In genomic region chr9:133417541-133418461, GRCh38 we compare ENCODE assay signal across 1 cellular context.
TF ChIP-seq lines count a peak whose summit lies in the region.

A gene with protein sequence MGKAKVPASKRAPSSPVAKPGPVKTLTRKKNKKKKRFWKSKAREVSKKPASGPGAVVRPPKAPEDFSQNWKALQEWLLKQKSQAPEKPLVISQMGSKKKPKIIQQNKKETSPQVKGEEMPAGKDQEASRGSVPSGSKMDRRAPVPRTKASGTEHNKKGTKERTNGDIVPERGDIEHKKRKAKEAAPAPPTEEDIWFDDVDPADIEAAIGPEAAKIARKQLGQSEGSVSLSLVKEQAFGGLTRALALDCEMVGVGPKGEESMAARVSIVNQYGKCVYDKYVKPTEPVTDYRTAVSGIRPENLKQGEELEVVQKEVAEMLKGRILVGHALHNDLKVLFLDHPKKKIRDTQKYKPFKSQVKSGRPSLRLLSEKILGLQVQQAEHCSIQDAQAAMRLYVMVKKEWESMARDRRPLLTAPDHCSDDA (minus strand): TSS chr9:133418010. CDS start chr9:133417844, 166 bp downstream.

TF ChIP-seq in HepG2, 621 proteins besides CTCF, POLR2A, EP300 and RAD21 (continued from another document and continues in another):
- TF ChIP-seq AKNA (CRISPR knock-in tag; IDR thresholded peaks at IDR 0.05; ENCODE audit: borderline replicate concordance), result no peak
- TF ChIP-seq HMG20B (CRISPR knock-in tag; conservative IDR thresholded peaks at IDR 0.05), result peak; percentile 55; the same call in 1 of the 2 replicates
- no peak for TF ChIP-seq CHD4 (IDR thresholded peaks at IDR 0.05; ENCODE audit: borderline replicate concordance, low read length)
- TF ChIP-seq ZNF576 (CRISPR knock-in tag; IDR thresholded peaks at IDR 0.05), result no peak
- TF ChIP-seq ZBTB7B (CRISPR knock-in tag; IDR thresholded peaks at IDR 0.05), result peak; percentile 90
- peak; percentile 50; the same call in 1 of the 2 replicates for TF ChIP-seq ZNF543 (CRISPR knock-in tag; IDR thresholded peaks at IDR 0.05)
- peak; percentile 88; the same call in 1 of the 2 replicates for TF ChIP-seq BATF2 (CRISPR knock-in tag; IDR thresholded peaks at IDR 0.05)
- TF ChIP-seq HNF4G (IDR thresholded peaks at IDR 0.05; ENCODE audit: borderline replicate concordance, low read depth, low read length), result 0 out of 2 replicates have a peak, but pooled peaks have one; percentile 8
- no peak; the same call in 1 of the 2 replicates for TF ChIP-seq HNF4G (CRISPR knock-in tag; IDR thresholded peaks at IDR 0.05; ENCODE audit: borderline replicate concordance, low read depth)
- TF ChIP-seq RBFOX2 (IDR thresholded peaks at IDR 0.05; ENCODE audit: low read depth, low read length), result peak; percentile 85
- peak; percentile 71; the same call in 1 of the 2 replicates for TF ChIP-seq ZNF614 (CRISPR knock-in tag; IDR thresholded peaks at IDR 0.05; ENCODE audit: borderline replicate concordance)
- TF ChIP-seq ZNF414 (CRISPR knock-in tag; IDR thresholded peaks at IDR 0.05), result peak; percentile 98
- TF ChIP-seq ZNF530 (CRISPR knock-in tag; IDR thresholded peaks at IDR 0.05; ENCODE audit: low read depth), result no peak
- no peak for TF ChIP-seq EEA1 (CRISPR knock-in tag; IDR thresholded peaks at IDR 0.05; ENCODE audit: borderline replicate concordance)
- TF ChIP-seq ZBTB7A (CRISPR knock-in tag; IDR thresholded peaks at IDR 0.05), result peak; percentile 72; the same call in 1 of the 2 replicates
- no peak; the same call in none of the 2 replicates for TF ChIP-seq ZNF878 (CRISPR knock-in tag; IDR thresholded peaks at IDR 0.05)
- TF ChIP-seq PAF1 (CRISPR knock-in tag; IDR thresholded peaks at IDR 0.05), result no peak
- peak; percentile 93 for TF ChIP-seq KMT2A (CRISPR knock-in tag; IDR thresholded peaks at IDR 0.05)
- no peak for TF ChIP-seq ZNF12 (CRISPR knock-in tag; IDR thresholded peaks at IDR 0.05)
- TF ChIP-seq, protein P1, sequence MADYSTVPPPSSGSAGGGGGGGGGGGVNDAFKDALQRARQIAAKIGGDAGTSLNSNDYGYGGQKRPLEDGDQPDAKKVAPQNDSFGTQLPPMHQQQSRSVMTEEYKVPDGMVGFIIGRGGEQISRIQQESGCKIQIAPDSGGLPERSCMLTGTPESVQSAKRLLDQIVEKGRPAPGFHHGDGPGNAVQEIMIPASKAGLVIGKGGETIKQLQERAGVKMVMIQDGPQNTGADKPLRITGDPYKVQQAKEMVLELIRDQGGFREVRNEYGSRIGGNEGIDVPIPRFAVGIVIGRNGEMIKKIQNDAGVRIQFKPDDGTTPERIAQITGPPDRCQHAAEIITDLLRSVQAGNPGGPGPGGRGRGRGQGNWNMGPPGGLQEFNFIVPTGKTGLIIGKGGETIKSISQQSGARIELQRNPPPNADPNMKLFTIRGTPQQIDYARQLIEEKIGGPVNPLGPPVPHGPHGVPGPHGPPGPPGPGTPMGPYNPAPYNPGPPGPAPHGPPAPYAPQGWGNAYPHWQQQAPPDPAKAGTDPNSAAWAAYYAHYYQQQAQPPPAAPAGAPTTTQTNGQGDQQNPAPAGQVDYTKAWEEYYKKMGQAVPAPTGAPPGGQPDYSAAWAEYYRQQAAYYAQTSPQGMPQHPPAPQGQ (CRISPR knock-in tag; IDR thresholded peaks at IDR 0.05; ENCODE audit: borderline replicate concordance), result no peak
- TF ChIP-seq SATB2 (CRISPR knock-in tag; IDR thresholded peaks at IDR 0.05), result no peak
- TF ChIP-seq ZBTB3 (CRISPR knock-in tag; IDR thresholded peaks at IDR 0.05; ENCODE audit: borderline replicate concordance, low read depth), result peak; percentile 48; the same call in 1 of the 2 replicates
- no peak for TF ChIP-seq SSRP1 (CRISPR knock-in tag; IDR thresholded peaks at IDR 0.05)
- peak; percentile 97 for TF ChIP-seq SAP130 (CRISPR knock-in tag; IDR thresholded peaks at IDR 0.05; ENCODE audit: low read depth)
- TF ChIP-seq ZNF451 (CRISPR knock-in tag; IDR thresholded peaks at IDR 0.05), result peak; percentile 47; the same call in 1 of the 2 replicates
- no peak for TF ChIP-seq ADNP (CRISPR knock-in tag; IDR thresholded peaks at IDR 0.05)
- TF ChIP-seq, protein P2, sequence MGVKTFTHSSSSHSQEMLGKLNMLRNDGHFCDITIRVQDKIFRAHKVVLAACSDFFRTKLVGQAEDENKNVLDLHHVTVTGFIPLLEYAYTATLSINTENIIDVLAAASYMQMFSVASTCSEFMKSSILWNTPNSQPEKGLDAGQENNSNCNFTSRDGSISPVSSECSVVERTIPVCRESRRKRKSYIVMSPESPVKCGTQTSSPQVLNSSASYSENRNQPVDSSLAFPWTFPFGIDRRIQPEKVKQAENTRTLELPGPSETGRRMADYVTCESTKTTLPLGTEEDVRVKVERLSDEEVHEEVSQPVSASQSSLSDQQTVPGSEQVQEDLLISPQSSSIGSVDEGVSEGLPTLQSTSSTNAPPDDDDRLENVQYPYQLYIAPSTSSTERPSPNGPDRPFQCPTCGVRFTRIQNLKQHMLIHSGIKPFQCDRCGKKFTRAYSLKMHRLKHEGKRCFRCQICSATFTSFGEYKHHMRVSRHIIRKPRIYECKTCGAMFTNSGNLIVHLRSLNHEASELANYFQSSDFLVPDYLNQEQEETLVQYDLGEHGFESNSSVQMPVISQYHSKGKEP (CRISPR knock-in tag; IDR thresholded peaks at IDR 0.05), result 0 out of 2 replicates have a peak, but pooled peaks have one; percentile 37
- no peak for TF ChIP-seq GPN1 (CRISPR knock-in tag; IDR thresholded peaks at IDR 0.05; ENCODE audit: borderline replicate concordance)
- peak; percentile 86 for TF ChIP-seq ZNF331 (CRISPR knock-in tag; IDR thresholded peaks at IDR 0.05)
- no peak for TF ChIP-seq ZNF569 (CRISPR knock-in tag; IDR thresholded peaks at IDR 0.05; ENCODE audit: borderline replicate concordance)
- TF ChIP-seq, protein P3, sequence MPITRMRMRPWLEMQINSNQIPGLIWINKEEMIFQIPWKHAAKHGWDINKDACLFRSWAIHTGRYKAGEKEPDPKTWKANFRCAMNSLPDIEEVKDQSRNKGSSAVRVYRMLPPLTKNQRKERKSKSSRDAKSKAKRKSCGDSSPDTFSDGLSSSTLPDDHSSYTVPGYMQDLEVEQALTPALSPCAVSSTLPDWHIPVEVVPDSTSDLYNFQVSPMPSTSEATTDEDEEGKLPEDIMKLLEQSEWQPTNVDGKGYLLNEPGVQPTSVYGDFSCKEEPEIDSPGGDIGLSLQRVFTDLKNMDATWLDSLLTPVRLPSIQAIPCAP (CRISPR knock-in tag; IDR thresholded peaks at IDR 0.05; ENCODE audit: low read depth), result no peak
- TF ChIP-seq DR1 (CRISPR knock-in tag; IDR thresholded peaks at IDR 0.05), result peak; percentile 67
- no peak for TF ChIP-seq NFIC (IDR thresholded peaks at IDR 0.05; ENCODE audit: low read length)
- TF ChIP-seq, protein P4, sequence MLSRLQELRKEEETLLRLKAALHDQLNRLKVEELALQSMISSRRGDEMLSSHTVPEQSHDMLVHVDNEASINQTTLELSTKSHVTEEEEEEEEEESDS (CRISPR knock-in tag; IDR thresholded peaks at IDR 0.05; ENCODE audit: borderline replicate concordance), result no peak
- peak; percentile 73 for TF ChIP-seq PHF5A (CRISPR knock-in tag; IDR thresholded peaks at IDR 0.05; ENCODE audit: low read depth, unreplicated experiment)
- TF ChIP-seq ATAD3A (CRISPR knock-in tag; IDR thresholded peaks at IDR 0.05), result no peak
- TF ChIP-seq SRSF9 (IDR thresholded peaks at IDR 0.05; ENCODE audit: borderline replicate concordance, insufficient read depth, low read depth, low read length, poor library complexity, severe bottlenecking), result no peak
- TF ChIP-seq ISL2 (CRISPR knock-in tag; IDR thresholded peaks at IDR 0.05), result peak; percentile 69
- no peak; the same call in 1 of the 2 replicates for TF ChIP-seq ZNF510 (CRISPR knock-in tag; IDR thresholded peaks at IDR 0.05; ENCODE audit: low read depth)
- TF ChIP-seq GZF1 (CRISPR knock-in tag; IDR thresholded peaks at IDR 0.05), result no peak
- TF ChIP-seq, protein P5, sequence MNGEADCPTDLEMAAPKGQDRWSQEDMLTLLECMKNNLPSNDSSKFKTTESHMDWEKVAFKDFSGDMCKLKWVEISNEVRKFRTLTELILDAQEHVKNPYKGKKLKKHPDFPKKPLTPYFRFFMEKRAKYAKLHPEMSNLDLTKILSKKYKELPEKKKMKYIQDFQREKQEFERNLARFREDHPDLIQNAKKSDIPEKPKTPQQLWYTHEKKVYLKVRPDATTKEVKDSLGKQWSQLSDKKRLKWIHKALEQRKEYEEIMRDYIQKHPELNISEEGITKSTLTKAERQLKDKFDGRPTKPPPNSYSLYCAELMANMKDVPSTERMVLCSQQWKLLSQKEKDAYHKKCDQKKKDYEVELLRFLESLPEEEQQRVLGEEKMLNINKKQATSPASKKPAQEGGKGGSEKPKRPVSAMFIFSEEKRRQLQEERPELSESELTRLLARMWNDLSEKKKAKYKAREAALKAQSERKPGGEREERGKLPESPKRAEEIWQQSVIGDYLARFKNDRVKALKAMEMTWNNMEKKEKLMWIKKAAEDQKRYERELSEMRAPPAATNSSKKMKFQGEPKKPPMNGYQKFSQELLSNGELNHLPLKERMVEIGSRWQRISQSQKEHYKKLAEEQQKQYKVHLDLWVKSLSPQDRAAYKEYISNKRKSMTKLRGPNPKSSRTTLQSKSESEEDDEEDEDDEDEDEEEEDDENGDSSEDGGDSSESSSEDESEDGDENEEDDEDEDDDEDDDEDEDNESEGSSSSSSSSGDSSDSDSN (CRISPR knock-in tag; IDR thresholded peaks at IDR 0.05), result peak; percentile 100
- TF ChIP-seq, protein P6, sequence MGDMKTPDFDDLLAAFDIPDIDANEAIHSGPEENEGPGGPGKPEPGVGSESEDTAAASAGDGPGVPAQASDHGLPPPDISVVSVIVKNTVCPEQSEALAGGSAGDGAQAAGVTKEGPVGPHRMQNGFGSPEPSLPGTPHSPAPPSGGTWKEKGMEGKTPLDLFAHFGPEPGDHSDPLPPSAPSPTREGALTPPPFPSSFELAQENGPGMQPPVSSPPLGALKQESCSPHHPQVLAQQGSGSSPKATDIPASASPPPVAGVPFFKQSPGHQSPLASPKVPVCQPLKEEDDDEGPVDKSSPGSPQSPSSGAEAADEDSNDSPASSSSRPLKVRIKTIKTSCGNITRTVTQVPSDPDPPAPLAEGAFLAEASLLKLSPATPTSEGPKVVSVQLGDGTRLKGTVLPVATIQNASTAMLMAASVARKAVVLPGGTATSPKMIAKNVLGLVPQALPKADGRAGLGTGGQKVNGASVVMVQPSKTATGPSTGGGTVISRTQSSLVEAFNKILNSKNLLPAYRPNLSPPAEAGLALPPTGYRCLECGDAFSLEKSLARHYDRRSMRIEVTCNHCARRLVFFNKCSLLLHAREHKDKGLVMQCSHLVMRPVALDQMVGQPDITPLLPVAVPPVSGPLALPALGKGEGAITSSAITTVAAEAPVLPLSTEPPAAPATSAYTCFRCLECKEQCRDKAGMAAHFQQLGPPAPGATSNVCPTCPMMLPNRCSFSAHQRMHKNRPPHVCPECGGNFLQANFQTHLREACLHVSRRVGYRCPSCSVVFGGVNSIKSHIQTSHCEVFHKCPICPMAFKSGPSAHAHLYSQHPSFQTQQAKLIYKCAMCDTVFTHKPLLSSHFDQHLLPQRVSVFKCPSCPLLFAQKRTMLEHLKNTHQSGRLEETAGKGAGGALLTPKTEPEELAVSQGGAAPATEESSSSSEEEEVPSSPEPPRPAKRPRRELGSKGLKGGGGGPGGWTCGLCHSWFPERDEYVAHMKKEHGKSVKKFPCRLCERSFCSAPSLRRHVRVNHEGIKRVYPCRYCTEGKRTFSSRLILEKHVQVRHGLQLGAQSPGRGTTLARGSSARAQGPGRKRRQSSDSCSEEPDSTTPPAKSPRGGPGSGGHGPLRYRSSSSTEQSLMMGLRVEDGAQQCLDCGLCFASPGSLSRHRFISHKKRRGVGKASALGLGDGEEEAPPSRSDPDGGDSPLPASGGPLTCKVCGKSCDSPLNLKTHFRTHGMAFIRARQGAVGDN (CRISPR knock-in tag; IDR thresholded peaks at IDR 0.05), result peak; percentile 95
- TF ChIP-seq PITX1 (CRISPR knock-in tag; IDR thresholded peaks at IDR 0.05), result peak; percentile 80
- peak; percentile 95 for TF ChIP-seq CBX1 (IDR thresholded peaks at IDR 0.05; ENCODE audit: low read depth)
